ENCODE assay signal across 1 cellular context in the genomic region with DNA sequence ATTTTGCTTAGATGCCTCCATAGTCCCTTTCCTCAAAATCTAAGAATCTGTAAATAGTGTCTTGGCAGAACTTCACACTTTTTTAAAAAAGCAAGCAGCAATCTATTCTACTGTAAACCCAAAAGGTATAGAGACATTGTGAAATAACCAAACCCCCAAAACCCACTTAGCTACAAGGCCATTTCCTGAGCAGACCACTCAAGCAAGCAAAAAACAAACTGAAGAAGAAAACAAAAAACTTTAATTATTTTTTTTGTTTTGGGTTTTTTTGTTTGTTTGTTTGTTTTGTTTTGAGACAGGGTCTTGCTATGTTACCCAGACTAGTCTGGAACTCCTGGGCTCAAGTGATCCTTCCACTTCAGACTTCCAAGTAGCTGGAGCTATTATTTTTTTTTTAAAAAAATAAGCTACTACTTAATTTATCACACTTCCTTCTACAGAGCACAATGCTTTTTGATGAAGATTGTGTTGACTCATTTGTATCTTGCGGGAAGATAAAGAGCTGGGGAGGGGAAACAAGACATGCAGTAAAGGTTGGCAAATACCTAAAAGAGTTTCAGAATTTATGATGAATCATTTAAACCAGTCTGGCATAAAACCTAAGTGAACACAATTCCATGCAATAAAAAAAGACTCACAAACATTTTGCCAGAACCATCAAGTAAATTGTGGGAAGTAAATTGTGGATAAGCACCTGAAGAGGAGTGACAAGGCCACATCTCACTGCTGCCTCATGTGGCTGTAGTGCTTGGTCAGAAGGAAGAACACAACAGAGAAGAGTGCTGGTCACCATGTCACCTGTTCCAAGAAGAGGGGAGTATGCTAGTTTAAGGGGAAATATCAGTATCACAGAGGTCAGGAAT.
TF ChIP-seq lines count a peak whose summit lies in the region.

No MANE protein-coding gene starts in this region.

TF ChIP-seq in HepG2, 621 proteins besides CTCF, POLR2A, EP300 and RAD21:
- TF ChIP-seq CCDC6 (CRISPR knock-in tag; IDR thresholded peaks at IDR 0.05) (no peak), REPIN1 (CRISPR knock-in tag; IDR thresholded peaks at IDR 0.05; ENCODE audit: borderline replicate concordance, low read depth) (no peak), DMTF1 (CRISPR knock-in tag; IDR thresholded peaks at IDR 0.05) (no peak), RFX5 (IDR thresholded peaks at IDR 0.05; ENCODE audit: low read depth, low read length) (no peak), ZNF792 (CRISPR knock-in tag; IDR thresholded peaks at IDR 0.05) (no peak), JUN (CRISPR knock-in tag; IDR thresholded peaks at IDR 0.05) (no peak)
